Comparison of ENCODE assay signal across 14 cellular contexts in the genomic region with DNA sequence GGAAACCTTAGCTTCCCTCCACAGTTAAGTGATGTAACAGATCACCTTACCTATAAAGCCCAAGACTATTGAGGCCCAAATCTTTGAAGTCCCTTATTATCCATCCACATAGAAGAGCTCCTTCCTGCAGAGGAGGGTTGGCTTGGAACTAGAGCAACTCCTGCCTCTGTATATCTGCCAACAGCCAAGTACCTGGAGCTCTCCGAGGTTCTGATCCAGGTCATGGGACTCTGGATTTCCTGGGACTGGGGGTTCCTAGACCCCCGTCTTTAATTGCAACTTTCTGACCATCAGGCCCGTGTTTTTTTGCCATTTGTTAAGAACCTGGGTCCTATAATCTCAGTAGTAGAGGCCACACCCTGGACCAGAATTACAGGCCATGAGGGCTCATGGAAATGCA.
DNase-seq lines count a peak whose midpoint lies in the region; ATAC-seq and TF ChIP-seq lines count a peak whose summit lies in the region.
"Had no signal": no experiment of that assay in that cellular context is flagged by ENCODE, and none has a peak within 500 bp of the region (broad histone marks: within the 10 kb centered on the region; RNA-seq: fewer than 3 reads in every experiment).

No MANE protein-coding gene starts in this region.

- no peaks in the 10 kb centered on the region for H3K9me3 Mint-ChIP-seq in T-helper 1 cell treated with Interleukin-12 subunit alpha and Interleukin-12 subunit beta and Interleukin-4 antibody, amounts not matched to agents 30 μg/mL and 1 μg/mL, for 36 hours
- H3K9me3 Mint-ChIP-seq in GM23338 (peaks cover 16% of the 10 kb centered on the region), Calu3 (ENCODE audit: low read depth, unreplicated experiment) (no peaks in the 10 kb centered on the region)
- peaks cover 7% of the 10 kb centered on the region for H3K9me3 Mint-ChIP-seq in activated T-helper 1 cell treated with anti-CD3 and anti-CD28 coated beads, Interleukin-12 subunit alpha, Interleukin-12 subunit beta, Interleukin-2, Interleukin-4 antibody, amounts not matched to agents 30 ng/mL and 10 ng/mL and 1 ng/mL, durations not matched to agents 14 hours and 24 hours and 36 hours

- DNase-seq in T-helper 1 cell (no peak), GM23338 (ENCODE audit: low spot score) (peak; percentile 20), Calu3 (no peak), NCI-H524 (lab: John Stamatoyannopoulos, UW) (no peak)
- no peak for DNase-seq in activated T-helper 1 cell treated with anti-CD3 and anti-CD28 coated beads, Interleukin-12 subunit alpha, Interleukin-12 subunit beta, Interleukin-2, Interleukin-4 antibody, amounts not matched to agents 30 ng/mL and 10 ng/mL and 1 ng/mL, durations not matched to agents 14 hours and 24 hours and 36 hours (ENCODE audit: low spot score)
- no peak for DNase-seq in activated effector memory CD4-positive, alpha-beta T cell treated with anti-CD3 and anti-CD28 coated beads, Interleukin-2, amount 50 U/mL, for 16 hours
- DNase-seq: body of pancreas, GOT3, heart right ventricle, MM.1S, NCI-H2171, transverse colon had no signal

- no peaks in the 10 kb centered on the region for H3K4me1 ChIP-seq in GM23338 (ENCODE audit: insufficient read depth)
- H3K4me1 ChIP-seq in liver (ENCODE audit: control insufficient read depth in 4 of 4, insufficient read depth in 4 of 4, low read length in 3 of 4), result peaks cover 3 to 10% (median 5%) of the 10 kb centered on the region in 4 donors
- H3K4me1 ChIP-seq: body of pancreas had no signal

- H3K36me3 Mint-ChIP-seq in T-helper 1 cell treated with Interleukin-12 subunit alpha and Interleukin-12 subunit beta and Interleukin-4 antibody, amounts not matched to agents 30 μg/mL and 1 μg/mL, for 36 hours (ENCODE audit: low read depth), result peaks cover 30% of the 10 kb centered on the region
- H3K36me3 Mint-ChIP-seq in GM23338 (ENCODE audit: low read depth), result peaks cover 15% of the 10 kb centered on the region
- peaks cover 21% of the 10 kb centered on the region for H3K36me3 Mint-ChIP-seq in activated T-helper 1 cell treated with anti-CD3 and anti-CD28 coated beads, Interleukin-12 subunit alpha, Interleukin-12 subunit beta, Interleukin-2, Interleukin-4 antibody, amounts not matched to agents 30 ng/mL and 10 ng/mL and 1 ng/mL, durations not matched to agents 14 hours and 24 hours and 36 hours (ENCODE audit: low read depth)
- H3K36me3 Mint-ChIP-seq in Calu3 (ENCODE audit: insufficient read depth, unreplicated experiment), result peaks cover 15% of the 10 kb centered on the region

- no TSS peak for BruUV-seq in Calu3 (replicated peaks; lab: Mats Ljungman, UMichigan)

- CTCF ChIA-PET in Calu3 (lab: Charles Lee), result no interaction called here

- no peak overlapping the region for H3K27ac ChIP-seq in GM23338 (ENCODE audit: low read depth)
- no peak overlapping the region for H3K27ac ChIP-seq in liver (ENCODE audit: low read depth in 1 of 2, low read length in 2 of 2)
- H3K27ac ChIP-seq: body of pancreas, heart right ventricle, transverse colon had no signal

- no peak overlapping the region for H3K9ac ChIP-seq in liver (ENCODE audit: low read depth in 1 of 2, low read length in 2 of 2)

- no peak overlapping the region for H3K4me3 ChIP-seq in GM23338
- no peak overlapping the region for H3K4me3 ChIP-seq in liver (ENCODE audit: low read depth in 1 of 3, low read length in 3 of 3)
- H3K4me3 ChIP-seq: body of pancreas, heart right ventricle, transverse colon had no signal

- ATAC-seq in GM23338, result peak; percentile 46; the same call in 2 of the 3 replicates
- ATAC-seq: body of pancreas had no signal

- TF ChIP-seq RAD21 in liver (IDR thresholded peaks at IDR 0.05), result no peak

- intact Hi-C loops in activated T-helper 1 cell treated with anti-CD3 and anti-CD28 coated beads, Interleukin-12 subunit alpha, Interleukin-12 subunit beta, Interleukin-2, Interleukin-4 antibody, amounts not matched to agents 30 ng/mL and 10 ng/mL and 1 ng/mL, durations not matched to agents 14 hours and 24 hours and 36 hours (cut with micrococcal nuclease), result loop anchor here (1.0 kb wide), 1 partner anchor 22 kb away; no protein-coding TSS in a partner anchor
- intact Hi-C loops in Calu3 (cut with micrococcal nuclease; ENCODE audit: unreplicated experiment), result no loop called here

- no peaks in the 10 kb centered on the region for H3K27me3 Mint-ChIP-seq in T-helper 1 cell treated with Interleukin-12 subunit alpha and Interleukin-12 subunit beta and Interleukin-4 antibody, amounts not matched to agents 30 μg/mL and 1 μg/mL, for 36 hours (ENCODE audit: low read depth)
- H3K27me3 Mint-ChIP-seq in GM23338 (ENCODE audit: insufficient read depth, low read depth, poor library complexity) (peaks cover 6% of the 10 kb centered on the region), Calu3 (ENCODE audit: unreplicated experiment) (no peaks in the 10 kb centered on the region)
- H3K27me3 Mint-ChIP-seq in activated T-helper 1 cell treated with anti-CD3 and anti-CD28 coated beads, Interleukin-12 subunit alpha, Interleukin-12 subunit beta, Interleukin-2, Interleukin-4 antibody, amounts not matched to agents 30 ng/mL and 10 ng/mL and 1 ng/mL, durations not matched to agents 14 hours and 24 hours and 36 hours (ENCODE audit: insufficient read depth), result no peaks in the 10 kb centered on the region

- TF ChIP-seq CTCF in GM23338 (conservative IDR thresholded peaks at IDR 0.05; ENCODE audit: low read depth in 2 of 2), result no peak
- no peak for TF ChIP-seq CTCF in liver (IDR thresholded peaks at IDR 0.05; ENCODE audit: low read depth, low read length, missing input control)
- no peak for TF ChIP-seq CTCF in Calu3 (IDR thresholded peaks at IDR 0.05; ENCODE audit: unreplicated experiment)

- H3K9me3 ChIP-seq in liver (ENCODE audit: control insufficient read depth in 4 of 4, low read length in 3 of 4), result peaks cover 0 to 2% (median 0%) of the 10 kb centered on the region in 4 donors
- H3K9me3 ChIP-seq: body of pancreas, transverse colon had no signal

- H3F3A ChIP-seq in GM23338 (replicated peaks; ENCODE audit: low read depth), result no peaks in the 10 kb centered on the region

- H3K4me2 ChIP-seq in GM23338, result no peak overlapping the region

- H3K27me3 ChIP-seq in GM23338 (ENCODE audit: insufficient read depth), result no peaks in the 10 kb centered on the region
- no peaks in the 10 kb centered on the region for H3K27me3 ChIP-seq in liver (ENCODE audit: control insufficient read depth in 4 of 4, insufficient read depth in 4 of 4, low read length in 3 of 4)
- H3K27me3 ChIP-seq: body of pancreas, heart right ventricle, transverse colon had no signal

- no peaks in the 10 kb centered on the region for H4K20me1 ChIP-seq in GM23338 (replicated peaks; ENCODE audit: insufficient read depth)

- H3K4me3 Mint-ChIP-seq in T-helper 1 cell treated with Interleukin-12 subunit alpha and Interleukin-12 subunit beta and Interleukin-4 antibody, amounts not matched to agents 30 μg/mL and 1 μg/mL, for 36 hours, result peak overlapping the region; percentile 59
- H3K4me3 Mint-ChIP-seq in GM23338, result no peak overlapping the region
- peak overlapping the region; percentile 2 for H3K4me3 Mint-ChIP-seq in activated T-helper 1 cell treated with anti-CD3 and anti-CD28 coated beads, Interleukin-12 subunit alpha, Interleukin-12 subunit beta, Interleukin-2, Interleukin-4 antibody, amounts not matched to agents 30 ng/mL and 10 ng/mL and 1 ng/mL, durations not matched to agents 14 hours and 24 hours and 36 hours
- H3K4me3 Mint-ChIP-seq in Calu3 (ENCODE audit: low read depth, unreplicated experiment), result no peak overlapping the region

- H3K27ac Mint-ChIP-seq in T-helper 1 cell treated with Interleukin-12 subunit alpha and Interleukin-12 subunit beta and Interleukin-4 antibody, amounts not matched to agents 30 μg/mL and 1 μg/mL, for 36 hours, result peak overlapping the region; percentile 88
- no peak overlapping the region for H3K27ac Mint-ChIP-seq in GM23338
- peak overlapping the region; percentile 88 for H3K27ac Mint-ChIP-seq in activated T-helper 1 cell treated with anti-CD3 and anti-CD28 coated beads, Interleukin-12 subunit alpha, Interleukin-12 subunit beta, Interleukin-2, Interleukin-4 antibody, amounts not matched to agents 30 ng/mL and 10 ng/mL and 1 ng/mL, durations not matched to agents 14 hours and 24 hours and 36 hours
- no peak overlapping the region for H3K27ac Mint-ChIP-seq in Calu3 (ENCODE audit: unreplicated experiment)

- no peak overlapping the region for H2AFZ ChIP-seq in GM23338

- H3K4me1 Mint-ChIP-seq in T-helper 1 cell treated with Interleukin-12 subunit alpha and Interleukin-12 subunit beta and Interleukin-4 antibody, amounts not matched to agents 30 μg/mL and 1 μg/mL, for 36 hours (ENCODE audit: low read depth), result peaks cover 67% of the 10 kb centered on the region
- H3K4me1 Mint-ChIP-seq in GM23338 (peaks cover 9% of the 10 kb centered on the region; the same call in 2 of the 3 replicates), Calu3 (ENCODE audit: low read depth, unreplicated experiment) (peaks cover 36% of the 10 kb centered on the region)
- peaks cover 88% of the 10 kb centered on the region for H3K4me1 Mint-ChIP-seq in activated T-helper 1 cell treated with anti-CD3 and anti-CD28 coated beads, Interleukin-12 subunit alpha, Interleukin-12 subunit beta, Interleukin-2, Interleukin-4 antibody, amounts not matched to agents 30 ng/mL and 10 ng/mL and 1 ng/mL, durations not matched to agents 14 hours and 24 hours and 36 hours (ENCODE audit: low read depth)

- H3K36me3 ChIP-seq in GM23338 (ENCODE audit: insufficient read depth) (no peaks in the 10 kb centered on the region), liver (ENCODE audit: control insufficient read depth in 4 of 4, insufficient read depth in 3 of 4, low read depth in 1 of 4, low read length in 3 of 4) (no peaks in the 10 kb centered on the region)
- H3K36me3 ChIP-seq: heart right ventricle, transverse colon had no signal

- no peaks in the 10 kb centered on the region for H3K79me2 ChIP-seq in GM23338 (replicated peaks; ENCODE audit: insufficient read depth)

- H3K9me2 ChIP-seq in GM23338 (ENCODE audit: insufficient read depth), result no peaks in the 10 kb centered on the region

- WGBS in liver, result 85% methylated on average over 3 of the region's 3 CpGs

TF ChIP-seq in GM23338, 12 proteins besides CTCF, POLR2A, EP300 and RAD21 (continues in another document):
- no peak for TF ChIP-seq STAT1 (IDR thresholded peaks at IDR 0.05; ENCODE audit: unreplicated experiment)

Comparison
In these comparisons a context has a peak if more than half of its experiments do, and no peak if none do; other contexts are left out.
1. H3K27ac Mint-ChIP-seq: peak in T-helper 1 cell treated with Interleukin-12 subunit alpha and Interleukin-12 subunit beta and Interleukin-4 antibody, amounts not matched to agents 30 μg/mL and 1 μg/mL, for 36 hours (single experiment) and activated T-helper 1 cell treated with anti-CD3 and anti-CD28 coated beads, Interleukin-12 subunit alpha, Interleukin-12 subunit beta, Interleukin-2, Interleukin-4 antibody, amounts not matched to agents 30 ng/mL and 10 ng/mL and 1 ng/mL, durations not matched to agents 14 hours and 24 hours and 36 hours (single experiment); none in GM23338 (single experiment) and Calu3 (single experiment).
2. H3K4me3 Mint-ChIP-seq: peak in T-helper 1 cell treated with Interleukin-12 subunit alpha and Interleukin-12 subunit beta and Interleukin-4 antibody, amounts not matched to agents 30 μg/mL and 1 μg/mL, for 36 hours (single experiment) and activated T-helper 1 cell treated with anti-CD3 and anti-CD28 coated beads, Interleukin-12 subunit alpha, Interleukin-12 subunit beta, Interleukin-2, Interleukin-4 antibody, amounts not matched to agents 30 ng/mL and 10 ng/mL and 1 ng/mL, durations not matched to agents 14 hours and 24 hours and 36 hours (single experiment); none in GM23338 (single experiment) and Calu3 (single experiment).